28 cellular contexts compared by ENCODE assay signal in genomic region chr16:57379579-57379978, GRCh38. TPM values are rescaled to one million over a fixed set of nuclear protein-coding genes. Genes with fewer than 3 reads are reported as not detected.
DNase-seq lines count a peak whose midpoint lies in the region; ATAC-seq, FAIRE-seq and TF ChIP-seq lines count a peak whose summit lies in the region.
"Had no signal": no experiment of that assay in that cellular context is flagged by ENCODE, and none has a peak within 500 bp of the region (broad histone marks: within the 10 kb centered on the region; RNA-seq: fewer than 3 reads in every experiment).

No MANE protein-coding gene starts in this region.

- TF ChIP-seq RAD21 in K562 (CRISPR knock-in tag; conservative IDR thresholded peaks at IDR 0.05 in 1 of 2, IDR thresholded peaks at IDR 0.05 in 1 of 2) = no peak

- intact Hi-C loops in left ventricle myocardium inferior (cut with micrococcal nuclease) = no loop called here
- intact Hi-C loops in cardiac septum (cut with DNase I) = loop anchor here (5.0 kb wide), 1 partner anchor 33 kb away; no protein-coding TSS in a partner anchor
- intact Hi-C loops in K562 (cut with micrococcal nuclease) = no loop called here
- intact Hi-C loops in kidney (cut with DNase I) = no loop called here

- ATAC-seq in K562 (no peak), thoracic aorta (ENCODE audit: insufficient number of reproducible peaks, low FRiP score, low read depth) (no peak)
- ATAC-seq in activated naive CD8-positive, alpha-beta T cell treated with anti-CD3 and anti-CD28 coated beads, Interleukin-2, amount 50 U/mL, for 24 hours = no peak
- ATAC-seq: activated T-cell treated with anti-CD3 and anti-CD28 coated beads, Interleukin-2, amount 50 U/mL, for 72 hours; PC-3 had no signal

- H4K20me1 ChIP-seq in K562 (replicated peaks; ENCODE audit: control insufficient read depth, insufficient read depth, low read length) = 0 out of 2 replicates have a peak, but pooled peaks cover 3% of the 10 kb centered on the region

- H3K4me2 ChIP-seq in K562 (ENCODE audit: insufficient read depth, low read length) = no peak overlapping the region

- H3K27ac ChIP-seq in left ventricle myocardium inferior (replicated peaks) (peak overlapping the region; percentile 39), K562 (ENCODE audit: extremely low read depth, low read depth, low read length) (no peak overlapping the region), kidney (ENCODE audit: low read depth in 2 of 2, low read length in 2 of 2) (peak overlapping the region in 1 of 2 donors; percentile 11), thoracic aorta (peak overlapping the region; percentile 55 to 98)
- H3K27ac ChIP-seq: BLaER1 treated with 17β-estradiol and CSF1 and Interleukin-3, amounts not matched to agents 10 nM and 100 nM had no signal

- in situ Hi-C loops in K562 (cut with MboI) = no loop called here

- WGBS in K562 (ENCODE audit: insufficient coverage, low coverage, missing lambda C conversion rate) = 11% methylated on average over 10 of the region's 10 CpGs

- DNase-seq in left ventricle myocardium inferior = no peak
- DNase-seq in cardiac septum (ENCODE audit: low spot score) = no peak
- no peak for DNase-seq in K562 (ENCODE audit: extremely low read depth in 1 of 4, low spot score in 3 of 4)
- DNase-seq in kidney = peak; percentile 82
- no peak for DNase-seq in thoracic aorta (ENCODE audit: low spot score)
- no peak for DNase-seq in activated gamma-delta T cell (lab: John Stamatoyannopoulos, UW)
- no peak for DNase-seq in COR-L47 (lab: John Stamatoyannopoulos, UW)
- no peak for DNase-seq in activated naive CD8-positive, alpha-beta T cell treated with anti-CD3 and anti-CD28 coated beads, Interleukin-2, amount 50 U/mL, for 24 hours
- DNase-seq: activated CD4-positive, alpha-beta T cell treated with anti-CD3 and anti-CD28 coated beads for 4 hours; activated T-cell treated with anti-CD3 and anti-CD28 coated beads, Interleukin-2, amount 50 U/mL, for 72 hours; endodermal cell; Karpas-422; left cardiac atrium; midbrain; NCI-H1048; NCI-H187 treated with DMSO at 0.1 percent for 48 hours; NCI-H774; PC-3 had no signal

- H3K27me3 Mint-ChIP-seq in activated naive CD8-positive, alpha-beta T cell treated with anti-CD3 and anti-CD28 coated beads, Interleukin-2, amount 50 U/mL, for 24 hours = no peaks in the 10 kb centered on the region
- H3K27me3 Mint-ChIP-seq: activated naive CD4-positive, alpha-beta T cell treated with anti-CD3 and anti-CD28 coated beads, Interleukin-2, amount 50 U/mL, for 24 hours had no signal

- FAIRE-seq in K562 (lab: Jason Lieb, UNC) (no peak), kidney (lab: Jason Lieb, UNC) (no peak)

- TF ChIP-seq CTCF in left ventricle myocardium inferior (IDR thresholded peaks at IDR 0.05; ENCODE audit: borderline replicate concordance) = no peak
- no peak for TF ChIP-seq CTCF in K562 (IDR thresholded peaks at IDR 0.05 in 2 of 3, conservative IDR thresholded peaks at IDR 0.05 in 1 of 3; ENCODE audit: insufficient read depth in 2 of 3, low read depth in 1 of 3, low read length in 3 of 3)
- TF ChIP-seq CTCF in kidney (IDR thresholded peaks at IDR 0.05; ENCODE audit: borderline replicate concordance, extremely low read depth, insufficient read depth) = no peak
- TF ChIP-seq CTCF in thoracic aorta (IDR thresholded peaks at IDR 0.05) = no peak

- H3K36me3 ChIP-seq in left ventricle myocardium inferior (peaks cover 7% of the 10 kb centered on the region), K562 (ENCODE audit: control insufficient read depth, insufficient read depth, low read length) (no peaks in the 10 kb centered on the region), kidney (ENCODE audit: control insufficient read depth in 1 of 2, insufficient read depth in 2 of 2, low read length in 2 of 2) (peaks cover 2 to 7% of the 10 kb centered on the region in 2 donors), thoracic aorta (peaks cover 31% of the 10 kb centered on the region)
- H3K36me3 ChIP-seq: BLaER1 treated with 17β-estradiol and CSF1 and Interleukin-3, amounts not matched to agents 10 nM and 100 nM had no signal

- H3K36me3 Mint-ChIP-seq in activated naive CD8-positive, alpha-beta T cell treated with anti-CD3 and anti-CD28 coated beads, Interleukin-2, amount 50 U/mL, for 24 hours (ENCODE audit: low read depth) = no peaks in the 10 kb centered on the region
- H3K36me3 Mint-ChIP-seq: activated naive CD4-positive, alpha-beta T cell treated with anti-CD3 and anti-CD28 coated beads, Interleukin-2, amount 50 U/mL, for 24 hours had no signal

- H3K9me1 ChIP-seq in K562 (ENCODE audit: control insufficient read depth, insufficient read depth, low read length) = no peaks in the 10 kb centered on the region

- H3K4me1 ChIP-seq in left ventricle myocardium inferior (peaks cover 81% of the 10 kb centered on the region), K562 (replicated peaks in 1 of 2; ENCODE audit: control insufficient read depth in 2 of 2, insufficient read depth in 2 of 2, low read length in 2 of 2) (peaks cover 0 to 10% of the 10 kb centered on the region in 2 experiments; a peak in 2 of 5 replicates), kidney (ENCODE audit: control insufficient read depth in 1 of 2, insufficient read depth in 1 of 2, low read depth in 1 of 2, low read length in 2 of 2) (peaks cover 14 to 18% of the 10 kb centered on the region in 2 donors), thoracic aorta (ENCODE audit: control insufficient read depth in 1 of 2, low read depth in 2 of 2) (peaks cover 32 to 90% of the 10 kb centered on the region in 2 donors)

- H3K9me3 Mint-ChIP-seq in activated naive CD8-positive, alpha-beta T cell treated with anti-CD3 and anti-CD28 coated beads, Interleukin-2, amount 50 U/mL, for 24 hours = no peaks in the 10 kb centered on the region
- H3K9me3 Mint-ChIP-seq: activated naive CD4-positive, alpha-beta T cell treated with anti-CD3 and anti-CD28 coated beads, Interleukin-2, amount 50 U/mL, for 24 hours; endodermal cell; nephron had no signal

- H3K9me3 ChIP-seq in left ventricle myocardium inferior (replicated peaks) (no peaks in the 10 kb centered on the region), K562 (replicated peaks; ENCODE audit: control insufficient read depth, insufficient read depth, low read depth, low read length) (no peaks in the 10 kb centered on the region), kidney (ENCODE audit: control insufficient read depth in 1 of 2, low read length in 2 of 2) (no peaks in the 10 kb centered on the region), thoracic aorta (no peaks in the 10 kb centered on the region)
- H3K9me3 ChIP-seq: BLaER1 treated with 17β-estradiol and CSF1 and Interleukin-3, amounts not matched to agents 10 nM and 100 nM had no signal

- peaks cover 57% of the 10 kb centered on the region for H3K4me1 Mint-ChIP-seq in activated naive CD8-positive, alpha-beta T cell treated with anti-CD3 and anti-CD28 coated beads, Interleukin-2, amount 50 U/mL, for 24 hours
- H3K4me1 Mint-ChIP-seq: endodermal cell had no signal

- POLR2A ChIA-PET in K562 (lab: Yijun Ruan, JAX) = no interaction called here

- H3K4me3 ChIP-seq in left ventricle myocardium inferior (no peak overlapping the region), K562 (no peak overlapping the region), kidney (ENCODE audit: low read length in 2 of 2) (no peak overlapping the region), thoracic aorta (no peak overlapping the region)
- H3K4me3 ChIP-seq: BLaER1 treated with 17β-estradiol and CSF1 and Interleukin-3, amounts not matched to agents 10 nM and 100 nM had no signal

- H3K9ac ChIP-seq in K562 (ENCODE audit: insufficient read depth in 1 of 2, low read depth in 2 of 2, low read length in 2 of 2) = no peak overlapping the region
- no peak overlapping the region for H3K9ac ChIP-seq in kidney (ENCODE audit: low read length in 2 of 2)
- H3K9ac ChIP-seq: BLaER1 treated with 17β-estradiol and CSF1 and Interleukin-3, amounts not matched to agents 10 nM and 100 nM had no signal

- H3K27me3 ChIP-seq in left ventricle myocardium inferior (ENCODE audit: low read depth) (no peaks in the 10 kb centered on the region), K562 (ENCODE audit: control insufficient read depth in 2 of 2, insufficient read depth in 2 of 2, low read length in 2 of 2) (peaks cover 13 to 54% of the 10 kb centered on the region in 2 experiments; a peak in 4 of 5 replicates), thoracic aorta (replicated peaks; ENCODE audit: insufficient read depth) (no peaks in the 10 kb centered on the region)

- no peak overlapping the region for H3K4me3 Mint-ChIP-seq in activated naive CD8-positive, alpha-beta T cell treated with anti-CD3 and anti-CD28 coated beads, Interleukin-2, amount 50 U/mL, for 24 hours
- H3K4me3 Mint-ChIP-seq: activated naive CD4-positive, alpha-beta T cell treated with anti-CD3 and anti-CD28 coated beads, Interleukin-2, amount 50 U/mL, for 24 hours; activated T-cell treated with anti-CD3 and anti-CD28 coated beads, Interleukin-2, amount 50 U/mL, for 72 hours; endodermal cell; nephron had no signal

- no peaks in the 10 kb centered on the region for H3K79me2 ChIP-seq in K562 (ENCODE audit: control insufficient read depth, insufficient read depth, low read length)

- CTCF ChIA-PET in K562 (lab: Yijun Ruan, JAX; ENCODE audit: low intra/inter-chr PET ratio) = no interaction called here

- no TSS peak for BruUV-seq in K562 (replicated peaks; lab: Mats Ljungman, UMichigan)

- no peak for TF ChIP-seq EP300 in K562 (IDR thresholded peaks at IDR 0.05; ENCODE audit: low read length)

- no peak overlapping the region for H2AFZ ChIP-seq in K562 (ENCODE audit: low read depth, low read length)

- no peak for TF ChIP-seq POLR2A in K562 (conservative IDR thresholded peaks at IDR 0.05)

- H3K27ac Mint-ChIP-seq in activated naive CD8-positive, alpha-beta T cell treated with anti-CD3 and anti-CD28 coated beads, Interleukin-2, amount 50 U/mL, for 24 hours = no peak overlapping the region
- H3K27ac Mint-ChIP-seq: activated naive CD4-positive, alpha-beta T cell treated with anti-CD3 and anti-CD28 coated beads, Interleukin-2, amount 50 U/mL, for 24 hours; activated T-cell treated with anti-CD3 and anti-CD28 coated beads, Interleukin-2, amount 50 U/mL, for 72 hours; endodermal cell had no signal

RNA-seq across cellular contexts. Expression of gene CX3CL1, which starts 7.3 kb away (rescaled TPM):
- total RNA-seq in left ventricle myocardium inferior (11.7 TPM), cardiac septum (8.7 TPM), K562 (2014; rRNA removed) (not detected in 2 replicates), K562 (2014; rRNA removed; fragmentation: Illumina TruSeq; extraction: Trizol) (not detected in 2 replicates), K562 (2015; rRNA removed; fragmentation: Illumina TruSeq; extraction: Trizol) (not detected in 2 replicates), K562 (2021) (0.09 and 0.16 TPM in 2 replicates), kidney (46.4 TPM), thoracic aorta (100 to 1,000 TPM; 106 to 117 TPM)
- not detected in 2 replicates for total RNA-seq in K562 (2011; cell fraction: chromatin; rRNA removed; ENCODE audit: low replicate concordance)
- not detected in 2 replicates for total RNA-seq in K562 (2011; cell fraction: nucleolus; rRNA removed)
- not detected in 2 replicates for total RNA-seq in K562 (2011; cell fraction: nucleoplasm; rRNA removed)
- polyA plus RNA-seq in K562 (2011; rRNA removed) (not detected in 2 replicates), K562 (2014; fragmentation: Illumina TruSeq; extraction: Trizol) (not detected in 2 replicates), K562 (2014; fragmentation: Nextera tagmentation; extraction: Ambion mirVana) (not detected), K562 (2014; rRNA removed) (not detected in 2 replicates), kidney (ENCODE audit: insufficient read depth, low read depth, low replicate concordance) (39.1 TPM)
- not detected in 2 replicates for polyA plus RNA-seq in K562 (2011; cell fraction: cytosol; rRNA removed)
- not detected in 2 replicates for polyA plus RNA-seq in K562 (2011; cell fraction: nucleus; rRNA removed)
- not detected in 2 replicates for polyA plus RNA-seq in K562 (2012)
- not detected in 2 replicates for polyA minus RNA-seq in K562 (2011; rRNA and poly(A)+ RNA removed)
- not detected in 2 replicates for polyA minus RNA-seq in K562 (2011; cell fraction: cytosol; rRNA and poly(A)+ RNA removed)
- not detected in 2 replicates for polyA minus RNA-seq in K562 (2011; cell fraction: nucleus; rRNA and poly(A)+ RNA removed)
- total RNA-seq: activated T-cell treated with anti-CD3 and anti-CD28 coated beads, Interleukin-2, amount 50 U/mL, for 72 hours; fibroblast of lung; G401; PC-3; T-helper 1 cell treated with Interleukin-12 subunit alpha and Interleukin-12 subunit beta and Interleukin-4 antibody, amounts not matched to agents 30 ng/mL and 1 ng/mL, for 36 hours had no signal
- polyA plus RNA-seq: fibroblast of lung had no signal

RNA-seq across cellular contexts. Expression of gene CCL22, which starts 21.0 kb away (rescaled TPM):
- total RNA-seq in left ventricle myocardium inferior = not detected
- not detected for total RNA-seq in cardiac septum
- not detected in 2 replicates for total RNA-seq in K562 (2011; cell fraction: chromatin; rRNA removed; ENCODE audit: low replicate concordance)
- not detected in 2 replicates for total RNA-seq in K562 (2011; cell fraction: nucleolus; rRNA removed)
- not detected in 2 replicates for total RNA-seq in K562 (2011; cell fraction: nucleoplasm; rRNA removed)
- not detected in 2 replicates for total RNA-seq in K562 (2014; rRNA removed)
- not detected in 2 replicates for total RNA-seq in K562 (2014; rRNA removed; fragmentation: Illumina TruSeq; extraction: Trizol)
- not detected in 2 replicates for total RNA-seq in K562 (2015; rRNA removed; fragmentation: Illumina TruSeq; extraction: Trizol)
- total RNA-seq in K562 (2021) = 0.29 and 0.60 TPM in 2 replicates
- polyA plus RNA-seq in K562 (2011; rRNA removed) = not detected in 2 replicates
- not detected in 2 replicates for polyA plus RNA-seq in K562 (2011; cell fraction: cytosol; rRNA removed)
- polyA plus RNA-seq in K562 (2011; cell fraction: nucleus; rRNA removed) = not detected in 2 replicates
- polyA plus RNA-seq in K562 (2012) = 0.04 and 0.06 TPM in 2 replicates
- polyA plus RNA-seq in K562 (2014; fragmentation: Illumina TruSeq; extraction: Trizol) = 0.10 TPM in 1 of 2 replicates, not detected in the other
- polyA plus RNA-seq in K562 (2014; fragmentation: Nextera tagmentation; extraction: Ambion mirVana) = under 1 TPM; 0.04 to 0.07 TPM
- 0.04 TPM in 1 of 2 replicates, not detected in the other for polyA plus RNA-seq in K562 (2014; rRNA removed)
- not detected in 2 replicates for polyA minus RNA-seq in K562 (2011; rRNA and poly(A)+ RNA removed)
- polyA minus RNA-seq in K562 (2011; cell fraction: cytosol; rRNA and poly(A)+ RNA removed) = not detected in 2 replicates
- not detected in 2 replicates for polyA minus RNA-seq in K562 (2011; cell fraction: nucleus; rRNA and poly(A)+ RNA removed)
- 1.3 TPM for total RNA-seq in kidney
- not detected for polyA plus RNA-seq in kidney (ENCODE audit: insufficient read depth, low read depth, low replicate concordance)
- not detected for total RNA-seq in thoracic aorta
- total RNA-seq: endodermal cell, fibroblast of lung, G401, glomerular endothelial cell, H4, PC-3, urinary bladder had no signal
- polyA plus RNA-seq: fibroblast of lung had no signal

RNA-seq across cellular contexts. Expression of gene CCL17, which starts 25.0 kb away (rescaled TPM):
- total RNA-seq in left ventricle myocardium inferior (not detected), cardiac septum (not detected), K562 (2014; rRNA removed) (not detected in 2 replicates), K562 (2014; rRNA removed; fragmentation: Illumina TruSeq; extraction: Trizol) (not detected in 2 replicates), K562 (2015; rRNA removed; fragmentation: Illumina TruSeq; extraction: Trizol) (not detected in 2 replicates), K562 (2021) (not detected in 2 replicates), kidney (1.5 TPM), thoracic aorta (not detected)
- total RNA-seq in K562 (2011; cell fraction: chromatin; rRNA removed; ENCODE audit: low replicate concordance) = not detected in 2 replicates
- total RNA-seq in K562 (2011; cell fraction: nucleolus; rRNA removed) = not detected in 2 replicates
- not detected in 2 replicates for total RNA-seq in K562 (2011; cell fraction: nucleoplasm; rRNA removed)
- polyA plus RNA-seq in K562 (2011; rRNA removed) (not detected in 2 replicates), K562 (2014; fragmentation: Illumina TruSeq; extraction: Trizol) (not detected in 2 replicates), K562 (2014; fragmentation: Nextera tagmentation; extraction: Ambion mirVana) (not detected), K562 (2014; rRNA removed) (not detected in 2 replicates), kidney (ENCODE audit: insufficient read depth, low read depth, low replicate concordance) (not detected)
- polyA plus RNA-seq in K562 (2011; cell fraction: cytosol; rRNA removed) = not detected in 2 replicates
- polyA plus RNA-seq in K562 (2011; cell fraction: nucleus; rRNA removed) = not detected in 2 replicates
- polyA plus RNA-seq in K562 (2012) = not detected in 2 replicates
- polyA minus RNA-seq in K562 (2011; rRNA and poly(A)+ RNA removed) = not detected in 2 replicates
- polyA minus RNA-seq in K562 (2011; cell fraction: cytosol; rRNA and poly(A)+ RNA removed) = not detected in 2 replicates
- not detected in 2 replicates for polyA minus RNA-seq in K562 (2011; cell fraction: nucleus; rRNA and poly(A)+ RNA removed)
- total RNA-seq: endodermal cell, fibroblast of lung, G401, glomerular endothelial cell, H4, left cardiac atrium, PC-3, subcutaneous adipose tissue, urinary bladder had no signal
- polyA plus RNA-seq: fibroblast of lung, urinary bladder had no signal
